Comparison of ENCODE assay signal across 17 cellular contexts in genomic region chrX:139680356-139680755, GRCh38.
DNase-seq lines count a peak whose midpoint lies in the region; ATAC-seq and TF ChIP-seq lines count a peak whose summit lies in the region.
"Had no signal": no experiment of that assay in that cellular context is flagged by ENCODE, and none has a peak within 500 bp of the region (broad histone marks: within the 10 kb centered on the region; RNA-seq: fewer than 3 reads in every experiment).

No MANE protein-coding gene starts in this region.

- TF ChIP-seq CTCF in VCaP (conservative IDR thresholded peaks at IDR 0.05) (no peak), epithelial cell of esophagus (IDR thresholded peaks at IDR 0.05; ENCODE audit: insufficient read depth, low read depth, low read length, missing control alignments) (no peak)

- peak; percentile 5 for DNase-seq in DMS53 (lab: John Stamatoyannopoulos, UW)
- DNase-seq in DMS53 treated with DMSO at 0.1 percent for 48 hours (lab: John Stamatoyannopoulos, UW; ENCODE audit: unreplicated experiment) = no peak
- peak; percentile 59 for DNase-seq in DMS153 (lab: John Stamatoyannopoulos, UW)
- DNase-seq in epithelial cell of esophagus (ENCODE audit: low read depth) = peak; percentile 58
- DNase-seq in activated CD4-positive, CD25-positive, alpha-beta regulatory T cell (lab: John Stamatoyannopoulos, UW) = no peak
- DNase-seq: AML-193; CD4-positive, alpha-beta memory T cell; DMS79; GDM1; GM23248 had no signal

- no peak overlapping the region for H3K4me3 ChIP-seq in epithelial cell of esophagus (ENCODE audit: low read length)
- H3K4me3 ChIP-seq: A549, GM23248, HAP-1 had no signal

- ATAC-seq in HG03521 (IDR thresholded peaks at IDR 0.05; ENCODE audit: unreplicated experiment) (no peak), GM19328 (IDR thresholded peaks at IDR 0.05; ENCODE audit: unreplicated experiment) (no peak)
- ATAC-seq: A549 had no signal

- H3K27ac ChIP-seq in VCaP = peak overlapping the region; percentile 24; the same call in 1 of the 2 replicates
- H3K27ac ChIP-seq: 22Rv1, A549, C4-2B, GM23248 had no signal

Comparison
In these comparisons a context has a peak if more than half of its experiments do, and no peak if none do; other contexts are left out.
1. DNase-seq: peak in DMS53 (single experiment), DMS153 (single experiment) and epithelial cell of esophagus (single experiment); none in DMS53 treated with DMSO at 0.1 percent for 48 hours (single experiment) and activated CD4-positive, CD25-positive, alpha-beta regulatory T cell (0 of 4).